Comparison of ENCODE assay signal across 9 cellular contexts in the genomic region with DNA sequence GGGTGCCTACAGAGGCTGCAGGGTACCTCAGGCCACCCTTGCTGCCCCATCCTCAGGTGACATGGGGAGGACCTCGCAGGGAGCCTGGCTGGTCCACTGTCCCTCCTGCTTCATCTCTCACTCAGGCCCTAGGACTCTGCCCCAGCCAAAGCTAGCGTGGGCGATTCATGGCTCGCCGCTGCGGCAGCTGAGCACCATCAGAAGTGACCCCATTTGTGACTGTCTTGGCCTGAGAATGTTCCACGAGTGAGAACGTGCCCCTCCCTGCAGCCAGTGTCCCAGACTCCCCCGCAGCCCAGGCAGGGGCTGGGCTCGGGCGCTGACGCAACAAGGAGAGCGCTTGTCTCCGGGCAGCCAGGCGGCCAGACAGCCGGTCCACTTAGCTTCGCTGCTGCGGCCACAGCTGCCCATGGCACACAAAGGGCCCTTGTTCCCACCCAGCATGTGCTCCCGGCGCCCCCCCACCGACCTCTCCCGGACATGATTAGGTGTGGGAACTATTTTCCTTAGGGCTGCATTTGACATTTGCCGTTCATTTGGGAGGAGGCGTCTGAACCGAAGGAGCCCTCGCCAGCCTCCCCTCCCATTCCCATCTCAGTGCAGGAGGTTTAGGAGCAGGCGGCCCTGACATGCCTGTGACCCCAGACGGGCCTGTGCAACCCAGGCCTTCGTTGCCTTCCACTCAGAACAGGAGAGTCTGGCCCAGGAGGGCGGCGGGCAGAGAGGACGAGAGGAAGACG. TPM values are rescaled to one million over a fixed set of nuclear protein-coding genes. Genes with fewer than 3 reads are reported as not detected.
DNase-seq lines count a peak whose midpoint lies in the region; ATAC-seq and TF ChIP-seq lines count a peak whose summit lies in the region.
"Had no signal": no experiment of that assay in that cellular context is flagged by ENCODE, and none has a peak within 500 bp of the region (broad histone marks: within the 10 kb centered on the region; RNA-seq: fewer than 3 reads in every experiment).

No MANE protein-coding gene starts in this region.

- no peaks in the 10 kb centered on the region for H3K36me3 ChIP-seq in left lung
- no peaks in the 10 kb centered on the region for H3K36me3 ChIP-seq in skeletal muscle tissue (ENCODE audit: control insufficient read depth in 3 of 3, insufficient read depth in 3 of 3, low read length in 3 of 3)

- peaks cover 3% of the 10 kb centered on the region for H3K9me3 Mint-ChIP-seq in chondrocyte (ENCODE audit: low read depth)
- H3K9me3 Mint-ChIP-seq: stimulated activated naive CD8-positive, alpha-beta T cell treated with anti-CD3 and anti-CD28 coated beads, Interleukin-15, amount 100 ng/mL, for 72 hours had no signal

- no peaks in the 10 kb centered on the region for H3K36me3 Mint-ChIP-seq in chondrocyte (ENCODE audit: low read depth)

- H3K27me3 ChIP-seq in left lung (no peaks in the 10 kb centered on the region), skeletal muscle tissue (ENCODE audit: control insufficient read depth in 3 of 3, insufficient read depth in 3 of 3, low read length in 3 of 3) (peaks cover 22 to 62% (median 39%) of the 10 kb centered on the region in 3 donors)

- peak overlapping the region; percentile 97 for H3K27ac Mint-ChIP-seq in chondrocyte (ENCODE audit: unreplicated experiment)
- H3K27ac Mint-ChIP-seq: stimulated activated naive CD8-positive, alpha-beta T cell treated with anti-CD3 and anti-CD28 coated beads, Interleukin-15, amount 100 ng/mL, for 72 hours had no signal

- H3K4me3 ChIP-seq in left lung = no peak overlapping the region
- peak overlapping the region in 1 of 3 donors; percentile 1 for H3K4me3 ChIP-seq in skeletal muscle tissue (ENCODE audit: low read length in 3 of 3)

- peak overlapping the region in 1 of 3 donors; percentile 50 for H3K9ac ChIP-seq in skeletal muscle tissue (ENCODE audit: low read depth in 1 of 3, low read length in 3 of 3)

- DNase-seq in LHCN-M2 (ENCODE audit: low read depth) (peak; percentile 90), chondrocyte (ENCODE audit: low spot score) (peak; percentile 88), left lung (peak; percentile 69 to 86), NOMO-1 (lab: John Stamatoyannopoulos, UW; ENCODE audit: unreplicated experiment in 2 of 2) (no peak), GM19240 (ENCODE audit: insufficient read length, low spot score) (no peak)
- DNase-seq in stimulated activated CD4-positive, alpha-beta T cell treated with anti-CD3 and anti-CD28 coated beads, Interleukin-4, amount 100 ng/mL, for 1 hour = no peak
- DNase-seq: stimulated activated naive CD8-positive, alpha-beta T cell treated with anti-CD3 and anti-CD28 coated beads, Interleukin-15, amount 100 ng/mL, for 72 hours had no signal

- H3K4me1 ChIP-seq in left lung (peaks cover 24 to 47% of the 10 kb centered on the region in 2 donors), skeletal muscle tissue (ENCODE audit: control insufficient read depth in 3 of 3, insufficient read depth in 3 of 3, low read length in 3 of 3) (peaks cover 42 to 57% (median 50%) of the 10 kb centered on the region in 3 donors)

- intact Hi-C loops in left lung (cut with DNase I) = no loop called here

- peak overlapping the region; percentile 36 for H3K4me3 Mint-ChIP-seq in chondrocyte (ENCODE audit: unreplicated experiment)
- H3K4me3 Mint-ChIP-seq: stimulated activated naive CD8-positive, alpha-beta T cell treated with anti-CD3 and anti-CD28 coated beads, Interleukin-15, amount 100 ng/mL, for 72 hours had no signal

- no peaks in the 10 kb centered on the region for H3K27me3 Mint-ChIP-seq in chondrocyte (ENCODE audit: low read depth)
- H3K27me3 Mint-ChIP-seq: stimulated activated naive CD8-positive, alpha-beta T cell treated with anti-CD3 and anti-CD28 coated beads, Interleukin-15, amount 100 ng/mL, for 72 hours had no signal

- H3K27ac ChIP-seq in left lung = peak overlapping the region in 1 of 2 donors; percentile 63
- H3K27ac ChIP-seq in skeletal muscle tissue (ENCODE audit: low read depth, low read length) = peak overlapping the region; percentile 82

- peak; percentile 74 for ATAC-seq in left lung
- no peak for ATAC-seq in HG03045 (IDR thresholded peaks at IDR 0.05; ENCODE audit: unreplicated experiment)
- ATAC-seq: stimulated activated naive CD8-positive, alpha-beta T cell treated with anti-CD3 and anti-CD28 coated beads, Interleukin-15, amount 100 ng/mL, for 72 hours had no signal

- peaks cover 54% of the 10 kb centered on the region for H3K4me1 Mint-ChIP-seq in chondrocyte (ENCODE audit: low read depth)

- TF ChIP-seq CTCF in chondrocyte (IDR thresholded peaks at IDR 0.05) = no peak
- TF ChIP-seq CTCF in left lung (IDR thresholded peaks at IDR 0.05) = no peak

- H3K9me3 ChIP-seq in left lung (no peaks in the 10 kb centered on the region), skeletal muscle tissue (ENCODE audit: control insufficient read depth in 3 of 3, low read length in 3 of 3) (no peaks in the 10 kb centered on the region)

RNA-seq across cellular contexts. Expression of gene POFUT2, which starts 19.3 kb away (rescaled TPM):
- total RNA-seq in LHCN-M2 (2014; rRNA removed) = 25.5 and 31.3 TPM in 2 replicates
- polyA plus RNA-seq in LHCN-M2 (2012) = 37.5 TPM
- total RNA-seq in chondrocyte = 59.9 to 73.6 TPM (median 72.4 TPM) in 3 replicates
- total RNA-seq in left lung = 10 to 100 TPM; 31.6 to 35.1 TPM
- 18.3 TPM for total RNA-seq in skeletal muscle tissue

Comparison
In these comparisons a context has a peak if more than half of its experiments do, and no peak if none do; other contexts are left out.
1. DNase-seq: peak in LHCN-M2 (single experiment), chondrocyte (single experiment) and left lung (2 of 2); none in stimulated activated CD4-positive, alpha-beta T cell treated with anti-CD3 and anti-CD28 coated beads, Interleukin-4, amount 100 ng/mL, for 1 hour (single experiment), NOMO-1 (0 of 2) and GM19240 (single experiment).